Comparison of ENCODE assay signal across 22 cellular contexts in the genomic region with DNA sequence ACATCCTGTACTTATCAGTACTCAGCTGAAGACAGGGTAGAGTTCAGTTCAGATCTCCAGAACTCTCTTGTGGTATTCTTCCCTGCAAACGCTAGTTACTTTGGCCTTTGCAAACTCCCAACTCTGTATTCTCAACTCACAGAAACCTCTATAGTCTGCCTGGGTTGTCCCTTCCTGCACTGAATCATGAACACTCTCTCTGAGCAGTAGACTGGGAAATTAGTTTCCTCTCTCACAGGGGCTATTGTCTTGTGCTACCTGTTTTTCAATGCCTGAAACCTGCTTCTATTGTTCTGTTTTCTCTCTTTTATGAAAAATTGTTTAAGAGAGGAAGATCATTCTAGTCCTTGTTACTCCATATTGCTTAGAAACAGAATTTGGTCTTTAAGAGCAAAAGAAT.
A peak's percentile ranks its signal among the peaks of the same experiment; 100 is the strongest.
DNase-seq lines count a peak whose midpoint lies in the region; ATAC-seq, FAIRE-seq and TF ChIP-seq lines count a peak whose summit lies in the region.
"Had no signal": no experiment of that assay in that cellular context is flagged by ENCODE, and none has a peak within 500 bp of the region (broad histone marks: within the 10 kb centered on the region; RNA-seq: fewer than 3 reads in every experiment).

No MANE protein-coding gene starts in this region.

- H4K20me1 ChIP-seq in HepG2 (ENCODE audit: insufficient read depth, low read length) (no peaks in the 10 kb centered on the region), K562 (replicated peaks; ENCODE audit: control insufficient read depth, insufficient read depth, low read length) (no peaks in the 10 kb centered on the region)
- H4K20me1 ChIP-seq: BLaER1 had no signal

- H3K79me2 ChIP-seq in HepG2 (ENCODE audit: insufficient read depth, low read length) = no peaks in the 10 kb centered on the region
- H3K79me2 ChIP-seq in K562 (ENCODE audit: control insufficient read depth, insufficient read depth, low read length) = no peaks in the 10 kb centered on the region

- WGBS in HepG2 (ENCODE audit: low lambda C conversion rate) = 12% methylated on average over 1 of the region's 1 CpG
- WGBS in right lobe of liver (ENCODE audit: insufficient coverage, low coverage, low lambda C conversion rate, missing lambda C conversion rate) = 38% methylated on average over 1 of the region's 1 CpG
- WGBS in K562 (ENCODE audit: insufficient coverage, low coverage, missing lambda C conversion rate) = 0% methylated on average over 1 of the region's 1 CpG

- DNase-seq in HepG2 (ENCODE audit: low spot score) = no peak
- DNase-seq in right lobe of liver = no peak
- DNase-seq in K562 (ENCODE audit: extremely low read depth in 1 of 4, low spot score in 3 of 4) = peak in 1 of 4 experiments; percentile 23
- DNase-seq in left colon = no peak
- no peak for DNase-seq in lower lobe of right lung
- no peak for DNase-seq in 8988T
- DNase-seq: CD4-positive, CD25-positive, alpha-beta regulatory T cell; DMS153; KG1; NCI-H1048; NCI-H1417; NCI-H1694; NCI-H2081; NCI-H2227 treated with DMSO at 0.1 percent for 48 hours; NCI-H526 treated with DMSO at 0.1 percent for 48 hours; RPMI8226; SHP77 had no signal

- POLR2A ChIA-PET in HepG2 (lab: Yijun Ruan, JAX) (no interaction called here), K562 (lab: Yijun Ruan, JAX) (interaction anchor here (0.6 kb wide), 1 partner anchor 47 kb away, joined by 3 read pairs; no protein-coding TSS in a partner anchor)

- in situ Hi-C loops in HepG2 (cut with HindIII; ENCODE audit: extremely low pct_ligation_motif_present, low pct_unique_long_range_greater_than_20kb) = no loop called here
- in situ Hi-C loops in K562 (cut with MboI) = no loop called here

- ATAC-seq in HepG2 (peak; percentile 31; the same call in 2 of the 3 replicates), right lobe of liver (no peak), K562 (peak; percentile 80), left colon (peak; percentile 37), lower lobe of right lung (no peak), GM21619 (IDR thresholded peaks at IDR 0.05; ENCODE audit: unreplicated experiment) (no peak), HG03135 (IDR thresholded peaks at IDR 0.05; ENCODE audit: unreplicated experiment) (no peak)

- no peak for FAIRE-seq in HepG2 (lab: Jason Lieb, UNC)
- FAIRE-seq in K562 (lab: Jason Lieb, UNC) = no peak
- FAIRE-seq: H54, HTR-8/SVneo had no signal

- H3K4me2 ChIP-seq in HepG2 (ENCODE audit: low read depth, low read length) = no peak overlapping the region
- H3K4me2 ChIP-seq in K562 (ENCODE audit: insufficient read depth, low read length) = no peak overlapping the region; the same call in 1 of the 2 replicates
- H3K4me2 ChIP-seq: BLaER1 had no signal

- TF ChIP-seq POLR2A in HepG2 (IDR thresholded peaks at IDR 0.05; ENCODE audit: insufficient read depth in 1 of 2, low read depth in 2 of 2, low read length in 2 of 2) = no peak
- no peak for TF ChIP-seq POLR2A in right lobe of liver (IDR thresholded peaks at IDR 0.05)
- TF ChIP-seq POLR2A in K562 (conservative IDR thresholded peaks at IDR 0.05) = no peak

- BruUV-seq in HepG2 (replicated peaks; lab: Mats Ljungman, UMichigan) (no TSS peak), K562 (replicated peaks; lab: Mats Ljungman, UMichigan) (no TSS peak)

- intact Hi-C loops in HepG2 (cut with micrococcal nuclease; ENCODE audit: unreplicated experiment) = no loop called here
- intact Hi-C loops in right lobe of liver (cut with DNase I) = no loop called here
- intact Hi-C loops in K562 (cut with micrococcal nuclease) = no loop called here
- intact Hi-C loops in left colon (cut with DNase I, micrococcal nuclease) = no loop called here
- intact Hi-C loops in lower lobe of right lung (cut with DNase I) = no loop called here

- CTCF ChIA-PET in HepG2 (lab: Yijun Ruan, JAX; ENCODE audit: low intra/inter-chr PET ratio, low total read pairs) = no interaction called here
- CTCF ChIA-PET in K562 (lab: Yijun Ruan, JAX; ENCODE audit: low intra/inter-chr PET ratio) = no interaction called here

- H3K4me3 ChIP-seq in HepG2 (replicated peaks in 1 of 3; ENCODE audit: insufficient read depth in 1 of 3, low read depth in 2 of 3, low read length in 3 of 3) = no peak overlapping the region
- H3K4me3 ChIP-seq in right lobe of liver = no peak overlapping the region
- no peak overlapping the region for H3K4me3 ChIP-seq in K562
- no peak overlapping the region for H3K4me3 ChIP-seq in lower lobe of right lung
- H3K4me3 ChIP-seq: BLaER1 had no signal

- H3K27ac ChIP-seq in HepG2 (ENCODE audit: extremely low read length, insufficient read depth, low read length) (no peak overlapping the region), right lobe of liver (no peak overlapping the region), K562 (ENCODE audit: extremely low read depth, low read depth, low read length) (no peak overlapping the region), lower lobe of right lung (no peak overlapping the region)
- H3K27ac ChIP-seq: BLaER1 had no signal

- H3K9me1 ChIP-seq in K562 (ENCODE audit: control insufficient read depth, insufficient read depth, low read length) = no peaks in the 10 kb centered on the region

- TF ChIP-seq RAD21 in HepG2 (CRISPR knock-in tag; IDR thresholded peaks at IDR 0.05) (no peak), K562 (CRISPR knock-in tag; conservative IDR thresholded peaks at IDR 0.05 in 1 of 2, IDR thresholded peaks at IDR 0.05 in 1 of 2) (no peak)

- no peak for TF ChIP-seq EP300 in HepG2 (IDR thresholded peaks at IDR 0.05; ENCODE audit: low read depth in 2 of 2, low read length in 2 of 2)
- no peak for TF ChIP-seq EP300 in HepG2 (CRISPR knock-in tag; IDR thresholded peaks at IDR 0.05; ENCODE audit: borderline replicate concordance)
- TF ChIP-seq EP300 in K562 (IDR thresholded peaks at IDR 0.05; ENCODE audit: low read length) = no peak

- H3K36me3 ChIP-seq in HepG2 (replicated peaks in 1 of 2; ENCODE audit: control insufficient read depth in 1 of 2, insufficient read depth in 2 of 2, low read length in 2 of 2) (no peaks in the 10 kb centered on the region), right lobe of liver (no peaks in the 10 kb centered on the region), K562 (ENCODE audit: control insufficient read depth, insufficient read depth, low read length) (no peaks in the 10 kb centered on the region), lower lobe of right lung (no peaks in the 10 kb centered on the region)
- H3K36me3 ChIP-seq: BLaER1 had no signal

- no peaks in the 10 kb centered on the region for H3K9me3 ChIP-seq in HepG2 (ENCODE audit: low read length)
- no peaks in the 10 kb centered on the region for H3K9me3 ChIP-seq in right lobe of liver
- H3K9me3 ChIP-seq in K562 (replicated peaks; ENCODE audit: control insufficient read depth, insufficient read depth, low read depth, low read length) = no peaks in the 10 kb centered on the region
- H3K9me3 ChIP-seq in lower lobe of right lung = no peaks in the 10 kb centered on the region

- H3K4me1 ChIP-seq in HepG2 (ENCODE audit: insufficient read depth, low read length) (no peaks in the 10 kb centered on the region), right lobe of liver (no peaks in the 10 kb centered on the region), K562 (replicated peaks in 1 of 2; ENCODE audit: control insufficient read depth in 2 of 2, insufficient read depth in 2 of 2, low read length in 2 of 2) (no peaks in the 10 kb centered on the region; a peak in 1 of 5 replicates), lower lobe of right lung (no peaks in the 10 kb centered on the region)

- no peaks in the 10 kb centered on the region; a peak in 1 of 5 replicates for H3K27me3 ChIP-seq in HepG2 (ENCODE audit: control insufficient read depth in 1 of 2, insufficient read depth in 2 of 2, low read length in 2 of 2)
- H3K27me3 ChIP-seq in right lobe of liver = no peaks in the 10 kb centered on the region
- H3K27me3 ChIP-seq in K562 (ENCODE audit: control insufficient read depth in 2 of 2, insufficient read depth in 2 of 2, low read length in 2 of 2) = peaks cover 2% of the 10 kb centered on the region in 2 experiments; a peak in 1 of 5 replicates
- H3K27me3 ChIP-seq in lower lobe of right lung (ENCODE audit: low read depth) = no peaks in the 10 kb centered on the region
- H3K27me3 ChIP-seq: BLaER1 had no signal

- no peak for TF ChIP-seq CTCF in HepG2 (CRISPR knock-in tag; IDR thresholded peaks at IDR 0.05)
- no peak for TF ChIP-seq CTCF in right lobe of liver (IDR thresholded peaks at IDR 0.05)
- TF ChIP-seq CTCF in K562 (IDR thresholded peaks at IDR 0.05 in 2 of 3, conservative IDR thresholded peaks at IDR 0.05 in 1 of 3; ENCODE audit: insufficient read depth in 2 of 3, low read depth in 1 of 3, low read length in 3 of 3) = no peak
- no peak for TF ChIP-seq CTCF in lower lobe of right lung (IDR thresholded peaks at IDR 0.05)

- H3K9ac ChIP-seq in HepG2 (ENCODE audit: insufficient read depth, low read depth, low read length) (no peak overlapping the region), K562 (ENCODE audit: insufficient read depth in 1 of 2, low read depth in 2 of 2, low read length in 2 of 2) (no peak overlapping the region)
- H3K9ac ChIP-seq: BLaER1 had no signal

- H2AFZ ChIP-seq in HepG2 (ENCODE audit: low read length) = no peak overlapping the region
- peak overlapping the region; percentile 72 for H2AFZ ChIP-seq in K562 (ENCODE audit: low read depth, low read length)

TF ChIP-seq in HepG2, 621 proteins besides CTCF, POLR2A, EP300 and RAD21 (continues in another document):
- TF ChIP-seq EED (CRISPR knock-in tag; IDR thresholded peaks at IDR 0.05) (no peak), ZNF816 (CRISPR knock-in tag; IDR thresholded peaks at IDR 0.05; ENCODE audit: borderline replicate concordance) (no peak), CEBPG (CRISPR knock-in tag; IDR thresholded peaks at IDR 0.05) (no peak), KAT8 (CRISPR knock-in tag; IDR thresholded peaks at IDR 0.05) (no peak), ZNF224 (CRISPR knock-in tag; IDR thresholded peaks at IDR 0.05) (no peak), SOX13 (IDR thresholded peaks at IDR 0.05) (no peak), SOX13 (CRISPR knock-in tag; conservative IDR thresholded peaks at IDR 0.05 in 1 of 2, IDR thresholded peaks at IDR 0.05 in 1 of 2) (no peak), ZNF17 (CRISPR knock-in tag; IDR thresholded peaks at IDR 0.05) (no peak), KDM3A (CRISPR knock-in tag; IDR thresholded peaks at IDR 0.05; ENCODE audit: low read depth) (no peak), ZSCAN29 (CRISPR knock-in tag; conservative IDR thresholded peaks at IDR 0.05) (no peak)

TF ChIP-seq in K562, 482 proteins besides CTCF, POLR2A, EP300 and RAD21 (continues in another document):
- TF ChIP-seq LEF1 (IDR thresholded peaks at IDR 0.05) = no peak
- no peak for TF ChIP-seq RBBP5 (IDR thresholded peaks at IDR 0.05; ENCODE audit: borderline replicate concordance, insufficient read depth, low read length, poor library complexity, severe bottlenecking)
- no peak for TF ChIP-seq HNRNPH1 (optimal IDR thresholded peaks at IDR 0.05; ENCODE audit: low read depth, low read length)

Comparison
In these comparisons a context has a peak if more than half of its experiments do, and no peak if none do; other contexts are left out.
1. ATAC-seq: peak in HepG2 (single experiment), K562 (single experiment) and left colon (single experiment); none in right lobe of liver (0 of 4), lower lobe of right lung (0 of 2), GM21619 (single experiment) and HG03135 (single experiment).